ENCODE assay signal across 8 cellular contexts in the genomic region with DNA sequence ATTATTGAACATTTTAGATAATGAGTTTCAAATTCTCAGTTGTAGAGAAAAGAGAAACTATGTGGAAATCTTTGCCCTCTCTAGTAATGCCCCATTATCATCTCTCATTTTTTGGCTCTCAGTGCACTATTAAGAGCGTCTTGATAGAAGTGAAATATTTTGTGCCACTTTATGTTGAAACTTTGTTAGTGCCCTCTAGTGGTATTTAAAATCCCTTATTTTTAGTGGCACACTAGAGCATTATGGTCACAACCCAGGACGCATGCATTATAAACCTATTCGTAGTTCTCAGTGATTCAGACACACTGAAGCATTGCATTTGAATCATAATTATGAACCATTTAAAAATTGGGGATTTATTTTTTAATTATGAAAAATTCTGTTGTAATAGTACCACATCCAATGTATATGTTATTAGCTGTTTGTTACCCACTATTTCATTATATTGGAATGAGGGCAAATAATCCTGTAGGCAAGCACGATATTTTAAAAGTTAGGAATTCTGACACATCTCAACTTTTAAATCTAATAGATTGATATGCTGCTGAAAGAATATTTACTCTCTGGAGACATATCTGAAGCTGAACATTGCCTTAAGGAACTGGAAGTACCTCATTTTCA. TPM values are rescaled to one million over a fixed set of nuclear protein-coding genes. Genes with fewer than 3 reads are reported as not detected.
DNase-seq lines count a peak whose midpoint lies in the region; ATAC-seq and TF ChIP-seq lines count a peak whose summit lies in the region.

No MANE protein-coding gene starts in this region.

- H3K9me3 ChIP-seq in OCI-LY3 (ENCODE audit: insufficient read depth, low read length): no peaks in the 10 kb centered on the region

- 0 out of 2 replicates have a peak, but pooled peaks cover 2% of the 10 kb centered on the region for H3K4me1 ChIP-seq in OCI-LY3 (ENCODE audit: low read length)
- no peaks in the 10 kb centered on the region for H3K4me1 ChIP-seq in mesendoderm (ENCODE audit: control insufficient read depth, low read depth, low read length)

- TF ChIP-seq CTCF in BJ (IDR thresholded peaks at IDR 0.05; ENCODE audit: insufficient read depth, low read depth, low read length): peak; percentile 48
- peak; percentile 60 for TF ChIP-seq CTCF in OCI-LY3 (IDR thresholded peaks at IDR 0.05; ENCODE audit: low read depth, low read length)

- H2AFZ ChIP-seq in OCI-LY3 (ENCODE audit: low read depth, low read length): no peak overlapping the region

- H3K4me3 ChIP-seq in BJ (ENCODE audit: low read depth, low read length) (no peak overlapping the region), OCI-LY3 (ENCODE audit: low read length) (no peak overlapping the region), mesendoderm (ENCODE audit: low read length) (no peak overlapping the region)

- H3K79me2 ChIP-seq in OCI-LY3 (ENCODE audit: low read length) (no peaks in the 10 kb centered on the region), mesendoderm (ENCODE audit: control insufficient read depth, insufficient read depth, low read length) (no peaks in the 10 kb centered on the region)

- no peaks in the 10 kb centered on the region for H4K20me1 ChIP-seq in OCI-LY3 (ENCODE audit: insufficient read depth, low read length)

- POLR2A ChIA-PET in BJ (lab: Charles Lee): no interaction called here

- DNase-seq in BJ (ENCODE audit: low read depth) (no peak), dermis blood vessel endothelial cell (peak; percentile 68), mesendoderm (peak; percentile 45), COLO668 (lab: John Stamatoyannopoulos, UW; ENCODE audit: unreplicated experiment) (no peak), HuH-7.5 (ENCODE audit: low spot score) (no peak)

- no peak overlapping the region for H2BK15ac ChIP-seq in mesendoderm (replicated peaks; ENCODE audit: low read depth)

- H3K36me3 ChIP-seq in BJ (ENCODE audit: control insufficient read depth, insufficient read depth, low read length) (peaks cover 2% of the 10 kb centered on the region; the same call in 1 of the 2 replicates), OCI-LY3 (replicated peaks; ENCODE audit: low read depth, low read length) (peaks cover 14% of the 10 kb centered on the region), mesendoderm (ENCODE audit: control insufficient read depth, insufficient read depth, low read length) (no peaks in the 10 kb centered on the region)

- H3K9ac ChIP-seq in OCI-LY3 (ENCODE audit: low read length) (no peak overlapping the region), mesendoderm (ENCODE audit: low read length) (no peak overlapping the region)

- no peaks in the 10 kb centered on the region for H3K79me1 ChIP-seq in mesendoderm (ENCODE audit: low read length)

- H3K4me2 ChIP-seq in OCI-LY3 (ENCODE audit: low read length) (no peak overlapping the region), mesendoderm (ENCODE audit: low read length) (no peak overlapping the region)

- no peak overlapping the region for H2BK120ac ChIP-seq in mesendoderm (ENCODE audit: low read depth, low read length)

- no peak overlapping the region for H4K8ac ChIP-seq in mesendoderm (ENCODE audit: low read depth, low read length)

- H3K56ac ChIP-seq in mesendoderm (ENCODE audit: low read length): no peak overlapping the region

- no peak overlapping the region for H3K27ac ChIP-seq in OCI-LY3 (ENCODE audit: low read length)
- no peak overlapping the region for H3K27ac ChIP-seq in mesendoderm (ENCODE audit: low read depth, low read length)

- H4K5ac ChIP-seq in mesendoderm (ENCODE audit: low read length): no peak overlapping the region

- CTCF ChIA-PET in BJ (lab: Yijun Ruan, JAX): interaction anchor here (0.6 to 5.3 kb wide), 13 partner anchors 9 to 1244 kb away, joined by 3 to 27 read pairs (median 4); no protein-coding TSS in a partner anchor

- ATAC-seq in GM18508 (IDR thresholded peaks at IDR 0.05; ENCODE audit: insufficient read depth, unreplicated experiment) (peak; percentile 82), HG03196 (IDR thresholded peaks at IDR 0.05; ENCODE audit: unreplicated experiment) (peak; percentile 83)

- no peak overlapping the region for H3K23ac ChIP-seq in mesendoderm (ENCODE audit: low read length)

- no peak overlapping the region for H3K4ac ChIP-seq in mesendoderm (ENCODE audit: low read depth, low read length)

- H3K18ac ChIP-seq in mesendoderm (ENCODE audit: low read length): no peak overlapping the region

- H2BK5ac ChIP-seq in mesendoderm (ENCODE audit: low read length): no peak overlapping the region

- whole genome bisulfite sequencing in mesendoderm (ENCODE audit: extremely low coverage, insufficient coverage, low lambda C conversion rate): no CpG with 5 or more reads among the region's 4 CpGs

- no peak overlapping the region for H2AK5ac ChIP-seq in mesendoderm (ENCODE audit: low read length)

- no peaks in the 10 kb centered on the region for H3K27me3 ChIP-seq in BJ (ENCODE audit: control insufficient read depth, insufficient read depth, low read length)
- no peaks in the 10 kb centered on the region for H3K27me3 ChIP-seq in OCI-LY3 (ENCODE audit: low read depth, low read length)
- no peaks in the 10 kb centered on the region for H3K27me3 ChIP-seq in mesendoderm (ENCODE audit: insufficient read depth, low read length, poor library complexity)

RNA-seq across cellular contexts. Expression of a gene that starts 21.9 kb away (rescaled TPM):
- polyA plus RNA-seq in BJ (2011; rRNA removed): 22.0 and 41.9 TPM in 2 replicates
- 11.7 and 23.1 TPM in 2 replicates for polyA minus RNA-seq in BJ (2011; rRNA and poly(A)+ RNA removed)
- 171 and 200 TPM in 2 replicates for total RNA-seq in dermis blood vessel endothelial cell
- 9.4 TPM for polyA plus RNA-seq in mesendoderm (2013, experiment 1 of 2)
- polyA plus RNA-seq in mesendoderm (2013, experiment 2 of 2): 9.1 TPM

RNA-seq across cellular contexts. Expression of a gene that starts 25.3 kb away (rescaled TPM):
- 11.0 and 29.8 TPM in 2 replicates for polyA plus RNA-seq in BJ (2011; rRNA removed)
- 4.9 and 6.4 TPM in 2 replicates for polyA minus RNA-seq in BJ (2011; rRNA and poly(A)+ RNA removed)
- total RNA-seq in dermis blood vessel endothelial cell: 16.7 and 29.7 TPM in 2 replicates
- 22.2 TPM for polyA plus RNA-seq in mesendoderm (2013, experiment 1 of 2)
- polyA plus RNA-seq in mesendoderm (2013, experiment 2 of 2): 22.0 TPM

RNA-seq across cellular contexts. Expression of a gene that starts 25.7 kb away (rescaled TPM):
- polyA plus RNA-seq in BJ (2011; rRNA removed): 14.7 and 33.5 TPM in 2 replicates
- 31.4 and 34.5 TPM in 2 replicates for polyA minus RNA-seq in BJ (2011; rRNA and poly(A)+ RNA removed)
- 62.3 and 70.6 TPM in 2 replicates for total RNA-seq in dermis blood vessel endothelial cell
- polyA plus RNA-seq in mesendoderm (2013, experiment 1 of 2): 23.7 TPM
- polyA plus RNA-seq in mesendoderm (2013, experiment 2 of 2): 22.6 TPM

Comparison
In these comparisons a context has a peak if more than half of its experiments do, and no peak if none do; other contexts are left out.
1. DNase-seq: peak in dermis blood vessel endothelial cell (single experiment) and mesendoderm (single experiment); none in BJ (single experiment), COLO668 (single experiment) and HuH-7.5 (single experiment).